In the genomic region with DNA sequence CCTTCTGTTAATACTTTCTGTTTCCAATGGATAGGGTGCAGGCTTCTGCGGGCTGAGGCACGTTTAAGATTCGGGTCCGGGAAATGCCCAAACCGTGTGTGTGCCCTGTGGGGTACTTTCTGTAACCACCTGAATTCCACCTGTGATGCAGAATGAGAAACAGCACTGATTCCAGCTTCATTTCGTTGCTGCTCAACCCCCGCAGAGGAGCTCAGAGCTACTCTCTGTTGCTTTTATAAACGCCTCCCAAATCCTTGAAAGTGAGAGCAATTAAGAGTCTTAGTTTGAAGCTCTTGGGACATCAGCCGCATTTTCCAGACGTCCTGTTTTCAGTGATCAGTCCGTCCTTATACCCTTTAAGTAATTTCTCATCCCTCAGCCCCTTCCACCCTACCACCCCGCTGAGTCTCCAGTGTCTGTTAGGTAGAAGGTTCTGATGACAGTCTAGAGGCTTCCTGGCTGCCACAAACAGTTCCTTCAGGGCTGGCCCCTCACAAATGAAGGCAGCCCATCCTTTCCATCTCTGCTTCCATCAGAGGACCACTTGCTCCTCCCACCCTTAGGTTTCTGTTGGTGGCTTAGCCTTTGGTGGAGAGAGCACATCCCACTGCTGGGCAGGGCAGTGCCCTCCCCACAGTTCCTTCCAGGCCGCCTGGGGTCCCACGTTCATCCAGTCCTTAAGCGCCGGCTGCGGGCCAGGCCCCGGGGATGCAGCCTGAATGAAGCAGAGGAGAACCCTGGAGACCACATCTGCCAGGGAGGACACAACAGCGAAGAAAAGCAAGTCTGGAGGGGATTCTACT, we compare ENCODE assay signal across 14 cellular contexts.
A peak's percentile ranks its signal among the peaks of the same experiment; 100 is the strongest.
DNase-seq lines count a peak whose midpoint lies in the region; ATAC-seq, FAIRE-seq and TF ChIP-seq lines count a peak whose summit lies in the region.
"Had no signal": no experiment of that assay in that cellular context is flagged by ENCODE, and none has a peak within 500 bp of the region (broad histone marks: within the 10 kb centered on the region; RNA-seq: fewer than 3 reads in every experiment).

No MANE protein-coding gene starts in this region.

- no peak overlapping the region for H2BK12ac ChIP-seq in mesenchymal stem cell (ENCODE audit: low read length in 2 of 2)

- TF ChIP-seq POLR2A in GM12878 (IDR thresholded peaks at IDR 0.05; ENCODE audit: low read depth, low read length) (no peak), suprapubic skin (IDR thresholded peaks at IDR 0.05) (no peak)

- no peak overlapping the region for H3K14ac ChIP-seq in mesenchymal stem cell (ENCODE audit: low read length in 2 of 2)

- H3K36me3 ChIP-seq in GM12878 (ENCODE audit: control insufficient read depth in 2 of 2, insufficient read depth in 2 of 2, low read length in 1 of 2) (no peaks in the 10 kb centered on the region), mesenchymal stem cell (ENCODE audit: control insufficient read depth in 1 of 2, insufficient read depth in 2 of 2, low read depth in 1 of 2, low read length in 2 of 2) (peaks cover 0 to 2% of the 10 kb centered on the region in 2 experiments), suprapubic skin (no peaks in the 10 kb centered on the region)
- no peaks in the 10 kb centered on the region for H3K36me3 ChIP-seq in effector memory CD4-positive, alpha-beta T cell (ENCODE audit: control insufficient read depth, insufficient read depth, low read length)
- H3K36me3 ChIP-seq: gastroesophageal sphincter, left lung, upper lobe of left lung had no signal

- peak; percentile 13 for FAIRE-seq in GM12878 (lab: Jason Lieb, UNC)
- FAIRE-seq: A549 had no signal

- TF ChIP-seq CTCF in GM12878 (IDR thresholded peaks at IDR 0.05 in 2 of 3, conservative IDR thresholded peaks at IDR 0.05 in 1 of 3; ENCODE audit: control insufficient read depth in 2 of 3, extremely low read depth in 1 of 3, insufficient read depth in 1 of 3, low read depth in 3 of 3, low read length in 3 of 3) (no peak), suprapubic skin (IDR thresholded peaks at IDR 0.05) (no peak)

- no peak overlapping the region for H2BK120ac ChIP-seq in mesenchymal stem cell (ENCODE audit: low read depth, low read length)

- 44% methylated on average over 19 of the region's 19 CpGs for WGBS in GM12878 (ENCODE audit: insufficient coverage, insufficient replicate concordance, low lambda C conversion rate, missing lambda C conversion rate)
- WGBS in mesenchymal stem cell: 93% methylated on average over 19 of the region's 19 CpGs
- WGBS in suprapubic skin: 75% methylated on average over 19 of the region's 19 CpGs

- peak overlapping the region; percentile 21 for H2BK15ac ChIP-seq in mesenchymal stem cell (ENCODE audit: low read depth, poor library complexity, severe bottlenecking)

- SMC1A ChIA-PET in GM12878 (lab: Charles Lee; ENCODE audit: uncharacterized antibody, unreplicated experiment): interaction anchor here (0.8 kb wide), 1 partner anchor 170 kb away, joined by 3 read pairs; no protein-coding TSS in a partner anchor

- CTCF ChIA-PET in GM12878 (lab: Yijun Ruan, JAX): interaction anchor here (1.1 kb wide), 1 partner anchor 9 kb away, joined by 3 read pairs; no protein-coding TSS in a partner anchor

- in situ Hi-C loops in GM12878 (cut with MboI): no loop called here

- RAD21 ChIA-PET in GM12878 (lab: Charles Lee; ENCODE audit: unreplicated experiment): interaction anchor here (1.0 kb wide), 1 partner anchor 166 kb away, joined by 3 read pairs; no protein-coding TSS in a partner anchor

- H3K18ac ChIP-seq in mesenchymal stem cell (ENCODE audit: low read depth in 1 of 2, low read length in 2 of 2): no peak overlapping the region

- TF ChIP-seq RAD21 in GM12878 (IDR thresholded peaks at IDR 0.05; ENCODE audit: insufficient read depth, low read depth, low read length): no peak

- no peaks in the 10 kb centered on the region for H3K79me2 ChIP-seq in GM12878 (ENCODE audit: control insufficient read depth, insufficient read depth, low read length)

- H3K9me3 ChIP-seq in GM12878 (replicated peaks; ENCODE audit: control insufficient read depth, insufficient read depth, low read length): no peaks in the 10 kb centered on the region
- no peaks in the 10 kb centered on the region for H3K9me3 ChIP-seq in mesenchymal stem cell (ENCODE audit: control insufficient read depth, low read length)
- H3K9me3 ChIP-seq in suprapubic skin: no peaks in the 10 kb centered on the region
- no peaks in the 10 kb centered on the region for H3K9me3 ChIP-seq in effector memory CD4-positive, alpha-beta T cell (ENCODE audit: control insufficient read depth, low read length)
- H3K9me3 ChIP-seq: A549, gastroesophageal sphincter, left lung, upper lobe of left lung had no signal

- POLR2A ChIA-PET in GM12878 (lab: Charles Lee): no interaction called here

- H3K27me3 ChIP-seq in GM12878 (replicated peaks in 1 of 2; ENCODE audit: control insufficient read depth in 2 of 2, insufficient read depth in 2 of 2, low read length in 1 of 2): no peaks in the 10 kb centered on the region
- H3K27me3 ChIP-seq in mesenchymal stem cell (ENCODE audit: control insufficient read depth in 1 of 2, insufficient read depth in 1 of 2, low read length in 2 of 2): no peaks in the 10 kb centered on the region
- no peaks in the 10 kb centered on the region for H3K27me3 ChIP-seq in suprapubic skin
- no peaks in the 10 kb centered on the region for H3K27me3 ChIP-seq in effector memory CD4-positive, alpha-beta T cell (replicated peaks; ENCODE audit: control insufficient read depth, insufficient read depth, low read length, poor library complexity, severe bottlenecking)
- H3K27me3 ChIP-seq: gastroesophageal sphincter, left lung, upper lobe of left lung had no signal

- H3K4me1 ChIP-seq in GM12878 (ENCODE audit: control insufficient read depth, insufficient read depth, low read length) (no peaks in the 10 kb centered on the region), mesenchymal stem cell (ENCODE audit: control insufficient read depth, insufficient read depth, low read depth, low read length) (peaks cover 21% of the 10 kb centered on the region), suprapubic skin (peaks cover 14% of the 10 kb centered on the region)
- H3K4me1 ChIP-seq in effector memory CD4-positive, alpha-beta T cell (ENCODE audit: control insufficient read depth, insufficient read depth, low read length, poor library complexity, severe bottlenecking): no peaks in the 10 kb centered on the region
- H3K4me1 ChIP-seq: A549 had no signal

- H3K9ac ChIP-seq in GM12878 (ENCODE audit: control insufficient read depth, insufficient read depth, low read length): no peak overlapping the region
- no peak overlapping the region for H3K9ac ChIP-seq in mesenchymal stem cell (ENCODE audit: low read length)

- H3K23ac ChIP-seq in mesenchymal stem cell (ENCODE audit: low read length in 2 of 2): no peak overlapping the region

- peak; percentile 13 for DNase-seq in activated CD8-positive, alpha-beta memory T cell treated with anti-CD3 and anti-CD28 coated beads, Interleukin-2, amount 50 U/mL, for 48 hours
- no peak for DNase-seq in activated CD8-positive, alpha-beta memory T cell treated with anti-CD3 and anti-CD28 coated beads for 24 hours
- no peak for DNase-seq in GM12878 (ENCODE audit: low read depth, low spot score)
- no peak for DNase-seq in mesenchymal stem cell
- DNase-seq in suprapubic skin (ENCODE audit: low spot score in 2 of 2): peak; percentile 25 to 44
- no peak for DNase-seq in activated CD4-positive, alpha-beta T cell treated with anti-CD3 and anti-CD28 coated beads, Interleukin-2, amount 50 U/mL, for 48 hours
- no peak for DNase-seq in effector memory CD4-positive, alpha-beta T cell
- no peak for DNase-seq in T1000 (lab: John Stamatoyannopoulos, UW)
- DNase-seq: activated CD4-positive, alpha-beta memory T cell treated with anti-CD3 and anti-CD28 coated beads, Interleukin-2, amount 10 ng/mL, durations not matched to agents 7 days and 5 days; stimulated activated naive CD8-positive, alpha-beta T cell treated with anti-CD3 and anti-CD28 coated beads, Interleukin-15, Interleukin-2, amounts not matched to agents 100 U/mL and 50 U/mL, for 24 hours had no signal

- H3K4ac ChIP-seq in mesenchymal stem cell (ENCODE audit: low read depth in 1 of 2, low read length in 2 of 2): no peak overlapping the region

- H2AFZ ChIP-seq in GM12878 (ENCODE audit: control insufficient read depth, low read depth, low read length) (no peak overlapping the region), mesenchymal stem cell (ENCODE audit: low read depth, low read length) (no peak overlapping the region)

- intact Hi-C loops in GM12878 (cut with micrococcal nuclease; ENCODE audit: unreplicated experiment): no loop called here

- BruUV-seq in GM12878 (replicated peaks; lab: Mats Ljungman, UMichigan): no TSS peak

- no peak overlapping the region for H2AK5ac ChIP-seq in mesenchymal stem cell (ENCODE audit: low read length, severe bottlenecking)

- no peaks in the 10 kb centered on the region for H4K20me1 ChIP-seq in GM12878 (ENCODE audit: control insufficient read depth, insufficient read depth)

- H3K4me2 ChIP-seq in GM12878 (ENCODE audit: control insufficient read depth, insufficient read depth) (no peak overlapping the region), mesenchymal stem cell (ENCODE audit: low read length, poor library complexity, severe bottlenecking) (no peak overlapping the region)
- H3K4me2 ChIP-seq: A549 had no signal

- no peak overlapping the region for H4K91ac ChIP-seq in mesenchymal stem cell (ENCODE audit: low read length)

- no peak for TF ChIP-seq EP300 in GM12878 (IDR thresholded peaks at IDR 0.05; ENCODE audit: borderline replicate concordance in 1 of 2, control insufficient read depth in 1 of 2, low read depth in 2 of 2, low read length in 2 of 2)
- no peak for TF ChIP-seq EP300 in suprapubic skin (IDR thresholded peaks at IDR 0.05)

- H3K79me1 ChIP-seq in mesenchymal stem cell (replicated peaks; ENCODE audit: low read length, poor library complexity, severe bottlenecking): peaks cover 4% of the 10 kb centered on the region

- H3K27ac ChIP-seq in GM12878 (ENCODE audit: control insufficient read depth, insufficient read depth): no peak overlapping the region
- H3K27ac ChIP-seq in mesenchymal stem cell (ENCODE audit: low read length, poor library complexity, severe bottlenecking): no peak overlapping the region
- H3K27ac ChIP-seq in suprapubic skin: no peak overlapping the region
- no peak overlapping the region for H3K27ac ChIP-seq in effector memory CD4-positive, alpha-beta T cell (ENCODE audit: insufficient read depth, low read length, poor library complexity, severe bottlenecking)
- H3K27ac ChIP-seq: A549, gastroesophageal sphincter had no signal

- no peak overlapping the region for H2BK5ac ChIP-seq in mesenchymal stem cell (ENCODE audit: low read depth, low read length, poor library complexity, severe bottlenecking)

- no peak for ATAC-seq in GM12878
- ATAC-seq: A549; stimulated activated naive CD8-positive, alpha-beta T cell treated with anti-CD3 and anti-CD28 coated beads, Interleukin-15, Interleukin-2, amounts not matched to agents 100 U/mL and 50 U/mL, for 24 hours had no signal

- H3K4me3 ChIP-seq in GM12878: no peak overlapping the region
- no peak overlapping the region for H3K4me3 ChIP-seq in mesenchymal stem cell (ENCODE audit: insufficient read depth in 1 of 2, low read depth in 1 of 2, low read length in 2 of 2)
- no peak overlapping the region for H3K4me3 ChIP-seq in suprapubic skin
- no peak overlapping the region for H3K4me3 ChIP-seq in effector memory CD4-positive, alpha-beta T cell (ENCODE audit: insufficient read depth, low read depth, low read length, poor library complexity, severe bottlenecking)
- H3K4me3 ChIP-seq: A549, gastroesophageal sphincter, left lung, upper lobe of left lung had no signal

- H4K8ac ChIP-seq in mesenchymal stem cell (ENCODE audit: low read length): no peak overlapping the region

Comparison
In these comparisons a context has a peak if more than half of its experiments do, and no peak if none do; other contexts are left out.
1. DNase-seq: peak in activated CD8-positive, alpha-beta memory T cell treated with anti-CD3 and anti-CD28 coated beads, Interleukin-2, amount 50 U/mL, for 48 hours (single experiment) and suprapubic skin (2 of 2); none in activated CD8-positive, alpha-beta memory T cell treated with anti-CD3 and anti-CD28 coated beads for 24 hours (single experiment), GM12878 (single experiment), mesenchymal stem cell (single experiment), activated CD4-positive, alpha-beta T cell treated with anti-CD3 and anti-CD28 coated beads, Interleukin-2, amount 50 U/mL, for 48 hours (0 of 2), effector memory CD4-positive, alpha-beta T cell (0 of 3) and T1000 (single experiment).